In genomic region chr6:124987291-124987690, GRCh38 we compare ENCODE assay signal across 22 cellular contexts. TPM values are rescaled to one million over a fixed set of nuclear protein-coding genes. Genes with fewer than 3 reads are reported as not detected.
DNase-seq lines count a peak whose midpoint lies in the region; ATAC-seq and TF ChIP-seq lines count a peak whose summit lies in the region.
"Had no signal": no experiment of that assay in that cellular context is flagged by ENCODE, and none has a peak within 500 bp of the region (broad histone marks: within the 10 kb centered on the region; RNA-seq: fewer than 3 reads in every experiment).

No MANE protein-coding gene starts in this region.

- H3K9ac ChIP-seq in Karpas-422 (ENCODE audit: low read length): no peak overlapping the region
- no peak overlapping the region for H3K9ac ChIP-seq in parathyroid adenoma
- H3K9ac ChIP-seq: BLaER1 treated with 17β-estradiol and CSF1 and Interleukin-3, amounts not matched to agents 10 nM and 100 nM had no signal

- H3K27ac ChIP-seq in Karpas-422 (ENCODE audit: low read length) (no peak overlapping the region), parathyroid adenoma (peak overlapping the region; percentile 42)
- H3K27ac ChIP-seq: A549; BLaER1 treated with 17β-estradiol and CSF1 and Interleukin-3, amounts not matched to agents 10 nM and 100 nM; SJSA1 had no signal

- peak overlapping the region in 1 of 2 donors; percentile 19 for H3K4me3 Mint-ChIP-seq in CD14-positive monocyte
- H3K4me3 Mint-ChIP-seq in activated T-helper 17 cell treated with anti-CD3 and anti-CD28 coated beads, Interleukin-2, amount 50 U/mL, for 72 hours: no peak overlapping the region
- H3K4me3 Mint-ChIP-seq: CD8-positive, alpha-beta memory T cell; T-helper 1 cell treated with Interleukin-12 subunit alpha and Interleukin-12 subunit beta and Interleukin-4 antibody, amounts not matched to agents 30 μg/mL and 1 μg/mL, for 36 hours had no signal

- H3K27ac Mint-ChIP-seq in CD14-positive monocyte: peak overlapping the region in 5 of 7 donors; percentile 5 to 72 (median 52)
- H3K27ac Mint-ChIP-seq in activated T-helper 17 cell treated with anti-CD3 and anti-CD28 coated beads, Interleukin-2, amount 50 U/mL, for 72 hours: no peak overlapping the region
- H3K27ac Mint-ChIP-seq: CD8-positive, alpha-beta memory T cell; T-helper 1 cell treated with Interleukin-12 subunit alpha and Interleukin-12 subunit beta and Interleukin-4 antibody, amounts not matched to agents 30 μg/mL and 1 μg/mL, for 36 hours had no signal

- peaks cover 38% of the 10 kb centered on the region for H3K4me1 Mint-ChIP-seq in CD14-positive monocyte
- no peaks in the 10 kb centered on the region for H3K4me1 Mint-ChIP-seq in activated T-helper 17 cell treated with anti-CD3 and anti-CD28 coated beads, Interleukin-2, amount 50 U/mL, for 72 hours

- no peaks in the 10 kb centered on the region for H3K27me3 ChIP-seq in Karpas-422 (ENCODE audit: low read length)
- H3K27me3 ChIP-seq in parathyroid adenoma (ENCODE audit: control insufficient read depth, insufficient read depth, low read length): no peaks in the 10 kb centered on the region
- H3K27me3 ChIP-seq: BLaER1 treated with 17β-estradiol and CSF1 and Interleukin-3, amounts not matched to agents 10 nM and 100 nM; SJSA1 had no signal

- no peak for ATAC-seq in activated T-helper 17 cell treated with anti-CD3 and anti-CD28 coated beads, Interleukin-2, amount 50 U/mL, for 72 hours (replicated peaks)
- ATAC-seq in GM18870 (IDR thresholded peaks at IDR 0.05; ENCODE audit: unreplicated experiment) (no peak), GM18511 (IDR thresholded peaks at IDR 0.05; ENCODE audit: unreplicated experiment) (no peak)
- ATAC-seq: A549, Right ventricle myocardium inferior had no signal

- intact Hi-C loops in CD14-positive monocyte (cut with micrococcal nuclease): no loop called here

- no peaks in the 10 kb centered on the region for H4K20me1 ChIP-seq in Karpas-422 (ENCODE audit: insufficient read depth, low read depth, low read length)
- H4K20me1 ChIP-seq: BLaER1 treated with 17β-estradiol and CSF1 and Interleukin-3, amounts not matched to agents 10 nM and 100 nM had no signal

- no peaks in the 10 kb centered on the region for H3K79me2 ChIP-seq in Karpas-422 (ENCODE audit: low read length)
- peaks cover 50% of the 10 kb centered on the region for H3K79me2 ChIP-seq in parathyroid adenoma

- H3K36me3 ChIP-seq in Karpas-422 (ENCODE audit: insufficient read depth, low read length) (no peaks in the 10 kb centered on the region), parathyroid adenoma (ENCODE audit: control insufficient read depth, insufficient read depth, low read length) (peaks cover 3% of the 10 kb centered on the region)
- H3K36me3 ChIP-seq: BLaER1 treated with 17β-estradiol and CSF1 and Interleukin-3, amounts not matched to agents 10 nM and 100 nM; SJSA1 had no signal

- TF ChIP-seq CTCF in CD14-positive monocyte (IDR thresholded peaks at IDR 0.05): no peak
- TF ChIP-seq CTCF in parathyroid adenoma (IDR thresholded peaks at IDR 0.05): no peak

- H2AFZ ChIP-seq in Karpas-422 (ENCODE audit: low read length) (no peak overlapping the region), parathyroid adenoma (no peak overlapping the region)

- DNase-seq in CD14-positive monocyte (ENCODE audit: low spot score) (no peak), Karpas-422 (peak; percentile 25), fibroblast of gingiva (ENCODE audit: low read depth) (peak; percentile 57)
- DNase-seq: Calu3; CD8-positive, alpha-beta memory T cell; DMS153; KG1; NCI-H1105; NCI-H146; NCI-H2081; NCI-H2171; NCI-H345; NCI-H524 treated with DMSO at 0.1 percent for 48 hours had no signal

- H3K36me3 Mint-ChIP-seq in CD14-positive monocyte: peaks cover 6 to 11% of the 10 kb centered on the region in 2 donors
- no peaks in the 10 kb centered on the region for H3K36me3 Mint-ChIP-seq in activated T-helper 17 cell treated with anti-CD3 and anti-CD28 coated beads, Interleukin-2, amount 50 U/mL, for 72 hours (ENCODE audit: low read depth)
- H3K36me3 Mint-ChIP-seq: CD8-positive, alpha-beta memory T cell had no signal

- H3K4me2 ChIP-seq in Karpas-422 (ENCODE audit: low read depth, low read length, poor library complexity, severe bottlenecking) (no peak overlapping the region), parathyroid adenoma (ENCODE audit: low read length) (no peak overlapping the region)
- H3K4me2 ChIP-seq: A549; BLaER1 treated with 17β-estradiol and CSF1 and Interleukin-3, amounts not matched to agents 10 nM and 100 nM had no signal

- no peaks in the 10 kb centered on the region for H3K27me3 Mint-ChIP-seq in CD14-positive monocyte (ENCODE audit: low read depth in 3 of 3)
- no peaks in the 10 kb centered on the region for H3K27me3 Mint-ChIP-seq in activated T-helper 17 cell treated with anti-CD3 and anti-CD28 coated beads, Interleukin-2, amount 50 U/mL, for 72 hours
- H3K27me3 Mint-ChIP-seq: CD8-positive, alpha-beta memory T cell had no signal

- H3K4me1 ChIP-seq in Karpas-422 (ENCODE audit: low read length) (peaks cover 14% of the 10 kb centered on the region), parathyroid adenoma (peaks cover 47% of the 10 kb centered on the region)

- H3K9me3 ChIP-seq in Karpas-422 (ENCODE audit: low read length) (no peaks in the 10 kb centered on the region), parathyroid adenoma (ENCODE audit: control insufficient read depth, low read length) (no peaks in the 10 kb centered on the region)
- H3K9me3 ChIP-seq: A549; BLaER1 treated with 17β-estradiol and CSF1 and Interleukin-3, amounts not matched to agents 10 nM and 100 nM; SJSA1 had no signal

- H3K9me3 Mint-ChIP-seq in CD14-positive monocyte: no peaks in the 10 kb centered on the region
- H3K9me3 Mint-ChIP-seq in activated T-helper 17 cell treated with anti-CD3 and anti-CD28 coated beads, Interleukin-2, amount 50 U/mL, for 72 hours: no peaks in the 10 kb centered on the region
- H3K9me3 Mint-ChIP-seq: CD8-positive, alpha-beta memory T cell; T-helper 1 cell treated with Interleukin-12 subunit alpha and Interleukin-12 subunit beta and Interleukin-4 antibody, amounts not matched to agents 30 μg/mL and 1 μg/mL, for 36 hours had no signal

- H3K4me3 ChIP-seq in Karpas-422 (ENCODE audit: low read length) (no peak overlapping the region), parathyroid adenoma (ENCODE audit: low read depth, low read length) (peak overlapping the region; percentile 1)
- H3K4me3 ChIP-seq: A549; BLaER1 treated with 17β-estradiol and CSF1 and Interleukin-3, amounts not matched to agents 10 nM and 100 nM; SJSA1 had no signal

- H3K9me2 ChIP-seq in Karpas-422 (replicated peaks; ENCODE audit: insufficient read depth, low read length): no peaks in the 10 kb centered on the region

RNA-seq across cellular contexts. Expression of gene RNF217, which starts 25.1 kb away (rescaled TPM):
- 1 to 10 TPM; 2.2 to 3.3 TPM for polyA plus RNA-seq in CD14-positive monocyte
- total RNA-seq in Karpas-422 (2014; rRNA removed; shearing (Covaris generic); ENCODE audit: low replicate concordance): not detected in 2 replicates
- 1 to 10 TPM; 1.7 to 5.6 TPM for total RNA-seq in activated T-helper 17 cell treated with anti-CD3 and anti-CD28 coated beads, Interleukin-2, amount 50 U/mL, for 72 hours
- polyA plus RNA-seq: CD8-positive, alpha-beta memory T cell had no signal
